Comparison of ENCODE assay signal across 8 cellular contexts in genomic region chr3:69320867-69321266, GRCh38.
A peak's percentile ranks its signal among the peaks of the same experiment; 100 is the strongest.
DNase-seq lines count a peak whose midpoint lies in the region; ATAC-seq and TF ChIP-seq lines count a peak whose summit lies in the region.
"Had no signal": no experiment of that assay in that cellular context is flagged by ENCODE, and none has a peak within 500 bp of the region (broad histone marks: within the 10 kb centered on the region; RNA-seq: fewer than 3 reads in every experiment).

No MANE protein-coding gene starts in this region.

- intact Hi-C loops in esophagus muscularis mucosa (cut with DNase I): no loop called here
- intact Hi-C loops in gastrocnemius medialis (cut with DNase I; ENCODE audit: low total_unique reads): no loop called here

- TF ChIP-seq CTCF in esophagus muscularis mucosa (IDR thresholded peaks at IDR 0.05): no peak
- TF ChIP-seq CTCF in suprapubic skin (IDR thresholded peaks at IDR 0.05): no peak
- no peak for TF ChIP-seq CTCF in gastrocnemius medialis (IDR thresholded peaks at IDR 0.05 in 4 of 5, conservative IDR thresholded peaks at IDR 0.05 in 1 of 5)

- in situ Hi-C loops in gastrocnemius medialis (cut with MboI; ENCODE audit: low sequenced_read_pairs in 4 of 4): loop anchor here in 3 of 4 donors (25.0 kb wide), 2 partner anchors 284 to 309 kb away; partner anchors contain the start of gene EOGT (in 2 of the 3)

- H3K4me3 ChIP-seq in esophagus muscularis mucosa (no peak overlapping the region), suprapubic skin (no peak overlapping the region), gastrocnemius medialis (no peak overlapping the region)

- TF ChIP-seq EP300 in esophagus muscularis mucosa (IDR thresholded peaks at IDR 0.05) (no peak), suprapubic skin (IDR thresholded peaks at IDR 0.05) (no peak)

- no peaks in the 10 kb centered on the region for H3K36me3 ChIP-seq in esophagus muscularis mucosa
- no peaks in the 10 kb centered on the region for H3K36me3 ChIP-seq in suprapubic skin
- H3K36me3 ChIP-seq in gastrocnemius medialis: no peaks in the 10 kb centered on the region

- H3K27me3 ChIP-seq in esophagus muscularis mucosa (no peaks in the 10 kb centered on the region), suprapubic skin (no peaks in the 10 kb centered on the region), gastrocnemius medialis (no peaks in the 10 kb centered on the region)

- H3K9me3 ChIP-seq in esophagus muscularis mucosa: no peaks in the 10 kb centered on the region
- no peaks in the 10 kb centered on the region for H3K9me3 ChIP-seq in suprapubic skin
- no peaks in the 10 kb centered on the region for H3K9me3 ChIP-seq in gastrocnemius medialis

- H3K4me1 ChIP-seq in esophagus muscularis mucosa (peaks cover 0 to 11% (median 3%) of the 10 kb centered on the region in 4 donors), suprapubic skin (peaks cover 20% of the 10 kb centered on the region), gastrocnemius medialis (no peaks in the 10 kb centered on the region)

- ATAC-seq in GM19452 (IDR thresholded peaks at IDR 0.05; ENCODE audit: unreplicated experiment): peak; percentile 57
- ATAC-seq in HG03354 (IDR thresholded peaks at IDR 0.05; ENCODE audit: poor library complexity, severe bottlenecking, unreplicated experiment): peak; percentile 70
- no peak for ATAC-seq in gastrocnemius medialis

- DNase-seq in esophagus muscularis mucosa (ENCODE audit: extremely low spot score) (no peak), suprapubic skin (ENCODE audit: low spot score in 2 of 2) (no peak), NCI-H1694 treated with DMSO at 0.1 percent for 48 hours (lab: John Stamatoyannopoulos, UW) (no peak), GM19238 (ENCODE audit: insufficient read length, low spot score) (no peak), gastrocnemius medialis (no peak)
- DNase-seq: activated naive CD8-positive, alpha-beta T cell treated with anti-CD3 and anti-CD28 coated beads, Interleukin-2, amount 10 ng/mL, durations not matched to agents 7 days and 5 days had no signal

- peak overlapping the region; percentile 8 to 49 (median 34) for H3K27ac ChIP-seq in esophagus muscularis mucosa (replicated peaks in 1 of 4)
- peak overlapping the region; percentile 8 for H3K27ac ChIP-seq in suprapubic skin
- H3K27ac ChIP-seq in gastrocnemius medialis: no peak overlapping the region

- TF ChIP-seq POLR2A in esophagus muscularis mucosa (IDR thresholded peaks at IDR 0.05; ENCODE audit: low read depth): no peak
- TF ChIP-seq POLR2A in suprapubic skin (IDR thresholded peaks at IDR 0.05): no peak
- no peak for TF ChIP-seq POLR2A in gastrocnemius medialis (IDR thresholded peaks at IDR 0.05)

- 54% methylated on average over 4 of the region's 4 CpGs for WGBS in esophagus muscularis mucosa
- 69% methylated on average over 4 of the region's 4 CpGs for WGBS in suprapubic skin

Comparison
In these comparisons a context has a peak if more than half of its experiments do, and no peak if none do; other contexts are left out.
1. ATAC-seq: peak in GM19452 (single experiment) and HG03354 (single experiment); none in gastrocnemius medialis (0 of 2).
2. H3K27ac ChIP-seq: peak in esophagus muscularis mucosa (4 of 4) and suprapubic skin (single experiment); none in gastrocnemius medialis (0 of 4).